8 cellular contexts compared by ENCODE assay signal in the genomic region with DNA sequence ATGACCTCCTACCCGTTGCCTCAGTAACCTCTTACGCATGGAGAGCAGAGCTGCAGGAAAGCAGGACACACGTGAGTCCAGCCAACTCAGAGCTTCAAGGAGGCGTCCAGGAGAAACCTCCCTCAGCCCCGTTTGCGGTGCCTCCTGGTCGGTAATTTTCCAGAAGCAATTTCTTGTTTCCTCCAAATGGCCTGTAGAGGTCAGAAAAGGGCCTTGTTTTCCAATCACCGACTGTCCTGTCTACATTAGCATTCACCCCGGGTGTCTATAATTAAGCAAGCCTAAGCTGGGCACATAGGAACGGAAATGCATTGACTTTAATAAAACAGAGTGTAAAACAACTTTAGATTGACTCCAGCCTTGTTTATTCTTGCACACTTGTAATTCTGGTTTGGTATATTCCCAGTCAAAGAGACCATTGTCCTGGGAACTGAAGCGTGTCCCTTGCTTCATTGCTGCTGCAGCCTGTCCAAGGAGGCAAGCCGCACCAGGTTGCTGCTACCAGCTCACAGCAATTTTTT.
DNase-seq lines count a peak whose midpoint lies in the region; ATAC-seq and TF ChIP-seq lines count a peak whose summit lies in the region.

No MANE protein-coding gene starts in this region.

- H3K27me3 ChIP-seq in dorsolateral prefrontal cortex = no peaks in the 10 kb centered on the region

- TF ChIP-seq CTCF in dorsolateral prefrontal cortex (IDR thresholded peaks at IDR 0.05 in 54 of 56, conservative IDR thresholded peaks at IDR 0.05 in 2 of 56; ENCODE audit: low read depth in 1 of 56, partially characterized antibody in 56 of 56) = peak in 55 of 56 donors; percentile 55 to 84 (median 71)

- ATAC-seq in HG02840 (IDR thresholded peaks at IDR 0.05; ENCODE audit: low FRiP score, unreplicated experiment) = no peak

- intact Hi-C loops in dorsolateral prefrontal cortex (cut with DNase I) = loop anchor here (2.0 to 10.0 kb wide), 3 partner anchors 115 to 1329 kb away; no protein-coding TSS in a partner anchor

- peak; percentile 78 for DNase-seq in NCI-H82 (lab: John Stamatoyannopoulos, UW)
- DNase-seq in NCI-H82 treated with DMSO at 0.1 percent for 48 hours (lab: John Stamatoyannopoulos, UW; ENCODE audit: unreplicated experiment) = no peak
- DNase-seq in NOMO-1 (lab: John Stamatoyannopoulos, UW; ENCODE audit: unreplicated experiment in 2 of 2) = peak; percentile 51 to 72
- DNase-seq in dorsolateral prefrontal cortex = peak in 8 of 10 donors; percentile 33 to 59 (median 42)
- peak; percentile 92 for DNase-seq in medulla oblongata (ENCODE audit: extremely low spot score)
- no peak for DNase-seq in stimulated activated naive CD4-positive, alpha-beta T cell (lab: John Stamatoyannopoulos, UW)
- no peak for DNase-seq in NCI-H2081 treated with DMSO at 0.1 percent for 48 hours (lab: John Stamatoyannopoulos, UW)

- peak overlapping the region; percentile 51 to 97 (median 91) for H3K27ac ChIP-seq in dorsolateral prefrontal cortex

- H3K4me3 ChIP-seq in dorsolateral prefrontal cortex = peak overlapping the region in 25 of 59 donors; percentile 0 to 49 (median 18)

Comparison
In these comparisons a context has a peak if more than half of its experiments do, and no peak if none do; other contexts are left out.
1. DNase-seq: peak in NCI-H82 (single experiment), NOMO-1 (2 of 2), dorsolateral prefrontal cortex (8 of 10) and medulla oblongata (single experiment); none in NCI-H82 treated with DMSO at 0.1 percent for 48 hours (single experiment), stimulated activated naive CD4-positive, alpha-beta T cell (0 of 6) and NCI-H2081 treated with DMSO at 0.1 percent for 48 hours (single experiment).